ENCODE assay signal across 1 cellular context in genomic region chr2:219541611-219542180, GRCh38.
A peak's percentile ranks its signal among the peaks of the same experiment; 100 is the strongest.
TF ChIP-seq lines count a peak whose summit lies in the region.

No MANE protein-coding gene starts in this region.

TF ChIP-seq in HepG2, 621 proteins besides CTCF, POLR2A, EP300 and RAD21 (continues in another document):
- TF ChIP-seq BORCS8-MEF2B (CRISPR knock-in tag; IDR thresholded peaks at IDR 0.05) (peak; percentile 90), SNRNP70 (IDR thresholded peaks at IDR 0.05; ENCODE audit: low read depth, low read length) (no peak), AHR (CRISPR knock-in tag; IDR thresholded peaks at IDR 0.05) (peak; percentile 37; the same call in 1 of the 2 replicates), HBP1 (CRISPR knock-in tag; IDR thresholded peaks at IDR 0.05; ENCODE audit: low read depth) (peak; percentile 89), HNRNPUL1 (IDR thresholded peaks at IDR 0.05; ENCODE audit: low read depth, low read length) (no peak), ZKSCAN8 (CRISPR knock-in tag; IDR thresholded peaks at IDR 0.05; ENCODE audit: borderline replicate concordance) (no peak), WIZ (CRISPR knock-in tag; IDR thresholded peaks at IDR 0.05) (peak; percentile 57; the same call in 1 of the 2 replicates), ZNF17 (CRISPR knock-in tag; IDR thresholded peaks at IDR 0.05) (no peak), SALL1 (CRISPR knock-in tag; IDR thresholded peaks at IDR 0.05) (peak; percentile 86), ZNF30 (CRISPR knock-in tag; IDR thresholded peaks at IDR 0.05) (no peak), ZNF275 (CRISPR knock-in tag; IDR thresholded peaks at IDR 0.05; ENCODE audit: borderline replicate concordance) (peak; percentile 74; the same call in 1 of the 2 replicates), HINFP (CRISPR knock-in tag; IDR thresholded peaks at IDR 0.05; ENCODE audit: low read depth) (peak; percentile 81), CSRNP1 (CRISPR knock-in tag; IDR thresholded peaks at IDR 0.05) (peak; percentile 74; the same call in 1 of the 2 replicates), ZNF142 (CRISPR knock-in tag; IDR thresholded peaks at IDR 0.05) (peak; percentile 82; the same call in 1 of the 2 replicates), HNF4A (CRISPR knock-in tag; IDR thresholded peaks at IDR 0.05) (no peak; the same call in 1 of the 2 replicates), TCF12 (IDR thresholded peaks at IDR 0.05) (no peak), TCF12 (CRISPR knock-in tag; IDR thresholded peaks at IDR 0.05) (peak; percentile 71; the same call in 1 of the 2 replicates), ZNF724P (CRISPR knock-in tag; IDR thresholded peaks at IDR 0.05; ENCODE audit: borderline replicate concordance) (no peak; the same call in 1 of the 2 replicates), ZNF564 (CRISPR knock-in tag; IDR thresholded peaks at IDR 0.05) (peak; percentile 21; the same call in 1 of the 2 replicates), PLSCR1 (CRISPR knock-in tag; IDR thresholded peaks at IDR 0.05; ENCODE audit: borderline replicate concordance) (no peak), ATF7-NPFF (CRISPR knock-in tag; IDR thresholded peaks at IDR 0.05; ENCODE audit: low read depth) (0 out of 2 replicates have a peak, but pooled peaks have one; percentile 17), CC2D1A (CRISPR knock-in tag; IDR thresholded peaks at IDR 0.05) (no peak), RBFOX2 (IDR thresholded peaks at IDR 0.05; ENCODE audit: low read depth, low read length) (peak; percentile 76), KIAA2018 (CRISPR knock-in tag; IDR thresholded peaks at IDR 0.05; ENCODE audit: borderline replicate concordance) (peak; percentile 92; the same call in 1 of the 2 replicates), IKZF5 (CRISPR knock-in tag; IDR thresholded peaks at IDR 0.05) (no peak; the same call in 1 of the 2 replicates), U2AF1 (optimal IDR thresholded peaks at IDR 0.05; ENCODE audit: low read depth, low read length) (peak; percentile 29), BRCA1 (CRISPR knock-in tag; IDR thresholded peaks at IDR 0.05) (0 out of 2 replicates have a peak, but pooled peaks have one; percentile 63), ZNF503 (CRISPR knock-in tag; IDR thresholded peaks at IDR 0.05) (no peak), NFYB (CRISPR knock-in tag; IDR thresholded peaks at IDR 0.05) (peak; percentile 45)
